Comparison of ENCODE assay signal across 5 cellular contexts in genomic region chr5:50792845-50793244, GRCh38.
TF ChIP-seq lines count a peak whose summit lies in the region.

No MANE protein-coding gene starts in this region.

TF ChIP-seq in SK-N-SH, 30 proteins besides CTCF, POLR2A, EP300 and RAD21:
- TF ChIP-seq RFX5 (IDR thresholded peaks at IDR 0.05; ENCODE audit: low read length) (peak; percentile 65), PBX3 (IDR thresholded peaks at IDR 0.05) (no peak), ZBTB33 (IDR thresholded peaks at IDR 0.05; ENCODE audit: borderline replicate concordance, low read depth) (no peak)

TF ChIP-seq in SK-N-SH treated with all-trans-retinoic acid at 6 μM for 48 hours, 23 proteins besides CTCF, POLR2A, EP300 and RAD21:
- TF ChIP-seq ESRRG (CRISPR knock-in tag; IDR thresholded peaks at IDR 0.05) (no peak), ZFP30 (CRISPR knock-in tag; IDR thresholded peaks at IDR 0.05) (no peak), ZNF8 (CRISPR knock-in tag; IDR thresholded peaks at IDR 0.05) (no peak), RARB (CRISPR knock-in tag; IDR thresholded peaks at IDR 0.05) (no peak), ZFP3 (CRISPR knock-in tag; IDR thresholded peaks at IDR 0.05) (no peak), CSRNP3 (CRISPR knock-in tag; IDR thresholded peaks at IDR 0.05) (no peak), ZNF565 (CRISPR knock-in tag; conservative IDR thresholded peaks at IDR 0.05; ENCODE audit: low read depth) (no peak)

TF ChIP-seq in A549, 52 proteins besides CTCF, POLR2A, EP300 and RAD21:
- TF ChIP-seq TP53 (CRISPR knock-in tag; IDR thresholded peaks at IDR 0.05) (no peak), RFX5 (IDR thresholded peaks at IDR 0.05) (0 out of 2 replicates have a peak, but pooled peaks have one; percentile 34)

TF ChIP-seq in IMR-90, 13 proteins besides CTCF, POLR2A, EP300 and RAD21:
- TF ChIP-seq RFX5 (IDR thresholded peaks at IDR 0.05; ENCODE audit: low read depth, low read length) (peak; percentile 70; the same call in 1 of the 2 replicates), CEBPB (IDR thresholded peaks at IDR 0.05; ENCODE audit: low read depth, low read length) (no peak)

TF ChIP-seq in GM12878, 131 proteins besides CTCF, POLR2A, EP300 and RAD21:
- TF ChIP-seq NR2F1 (conservative IDR thresholded peaks at IDR 0.05) (no peak), CREM (IDR thresholded peaks at IDR 0.05; ENCODE audit: low read depth) (0 out of 2 replicates have a peak, but pooled peaks have one; percentile 17)
